ENCODE assay signal across 3 cellular contexts in genomic region chr22:18964051-18964450, GRCh38. TPM values are rescaled to one million over a fixed set of nuclear protein-coding genes. Genes with fewer than 3 reads are reported as not detected.
"Had no signal": no experiment of that assay in that cellular context is flagged by ENCODE, and none has a peak within 500 bp of the region (broad histone marks: within the 10 kb centered on the region; RNA-seq: fewer than 3 reads in every experiment).

No MANE protein-coding gene starts in this region.

RNA-seq across cellular contexts. Expression of gene PRODH, which starts 28.0 kb away (rescaled TPM):
- total RNA-seq: K562, M059J had no signal
- polyA plus RNA-seq: IgD-negative memory B cell had no signal
